ENCODE assay signal across 9 cellular contexts in genomic region chr9:86126998-86127972, GRCh38. TPM values are rescaled to one million over a fixed set of nuclear protein-coding genes. Genes with fewer than 3 reads are reported as not detected.
DNase-seq lines count a peak whose midpoint lies in the region; ATAC-seq and TF ChIP-seq lines count a peak whose summit lies in the region.
"Had no signal": no experiment of that assay in that cellular context is flagged by ENCODE, and none has a peak within 500 bp of the region (broad histone marks: within the 10 kb centered on the region; RNA-seq: fewer than 3 reads in every experiment).

No MANE protein-coding gene starts in this region.

- TSS peak; percentile 44 for BruUV-seq in PC-9 (replicated peaks; lab: Mats Ljungman, UMichigan)

- peak overlapping the region; percentile 87 for H3K27ac ChIP-seq in PC-9

- ATAC-seq in HG03039 (IDR thresholded peaks at IDR 0.05; ENCODE audit: unreplicated experiment) (no peak), GM18517 (IDR thresholded peaks at IDR 0.05; ENCODE audit: unreplicated experiment) (no peak)

- POLR2A ChIA-PET in PC-9 (lab: Charles Lee; ENCODE audit: unreplicated experiment), result interaction anchor here (0.5 to 1.2 kb wide), 11 partner anchors 14 to 1418 kb away, joined by 3 to 28 read pairs (median 4); partner anchors contain the start of gene GOLM1

- H3K79me2 ChIP-seq in PC-9 (ENCODE audit: low read depth), result no peaks in the 10 kb centered on the region

- H3F3A ChIP-seq in PC-9 (ENCODE audit: insufficient read depth, low read depth), result peaks cover 25% of the 10 kb centered on the region

- H3K4me3 ChIP-seq in PC-9 (peak overlapping the region; percentile 30; the same call in 1 of the 2 replicates), epithelial cell of proximal tubule (ENCODE audit: low read depth, low read length) (no peak overlapping the region)

- H3K9me2 ChIP-seq in PC-9 (ENCODE audit: insufficient read depth), result no peaks in the 10 kb centered on the region

- H4K20me1 ChIP-seq in PC-9 (ENCODE audit: insufficient read depth), result no peaks in the 10 kb centered on the region

- intact Hi-C loops in PC-9 (cut with micrococcal nuclease; ENCODE audit: unreplicated experiment), result loop anchor here (1.0 to 2.0 kb wide), 2 partner anchors 28 to 48 kb away; partner anchors contain the start of gene GOLM1

- H3K36me3 ChIP-seq in PC-9 (ENCODE audit: low read depth), result no peaks in the 10 kb centered on the region

- H3K9me3 ChIP-seq in PC-9 (ENCODE audit: insufficient read depth, low read depth), result peaks cover 6% of the 10 kb centered on the region; the same call in 1 of the 2 replicates

- TF ChIP-seq CTCF in PC-9 (conservative IDR thresholded peaks at IDR 0.05) (no peak), epithelial cell of proximal tubule (conservative IDR thresholded peaks at IDR 0.05; ENCODE audit: low read depth, low read length) (no peak)

- H3K4me1 ChIP-seq in PC-9 (replicated peaks; ENCODE audit: insufficient read depth), result peaks cover 46% of the 10 kb centered on the region

- peak; percentile 38 for DNase-seq in 8988T
- DNase-seq in HT1080 (ENCODE audit: low read depth), result peak; percentile 96
- DNase-seq in PC-9, result peak; percentile 97 to 99
- DNase-seq in epithelial cell of proximal tubule (ENCODE audit: low read depth), result peak; percentile 80
- peak; percentile 39 for DNase-seq in midbrain (lab: John Stamatoyannopoulos, UW)
- DNase-seq in NOMO-1 treated with DMSO at 0.1 percent for 48 hours (lab: John Stamatoyannopoulos, UW; ENCODE audit: unreplicated experiment), result no peak
- DNase-seq: DND-41 had no signal

- peak overlapping the region; percentile 70 for H3K4me2 ChIP-seq in PC-9

- no peak overlapping the region for H2AFZ ChIP-seq in PC-9

- no peaks in the 10 kb centered on the region for H3K27me3 ChIP-seq in PC-9 (ENCODE audit: insufficient read depth, low read depth)

- CTCF ChIA-PET in PC-9 (lab: Charles Lee), result interaction anchor here (0.6 kb wide), 1 partner anchor 39 kb away, joined by 4 read pairs; no protein-coding TSS in a partner anchor

RNA-seq across cellular contexts. Expression of gene GOLM1, which starts 27.9 kb away (rescaled TPM):
- 47.3 and 52.5 TPM in 2 replicates for total RNA-seq in HT1080 (2014; rRNA removed; shearing (Covaris generic))
- 66.5 and 72.0 TPM in 2 replicates for polyA plus RNA-seq in HT1080 (2015; cell fraction: cytosol; rRNA removed)
- polyA plus RNA-seq in HT1080 (2015; cell fraction: nucleus; rRNA removed), result 36.8 and 39.1 TPM in 2 replicates
- 92.5 and 94.7 TPM in 2 replicates for total RNA-seq in PC-9 (2021)
- 109 and 112 TPM in 2 replicates for total RNA-seq in epithelial cell of proximal tubule
